In the genomic region with DNA sequence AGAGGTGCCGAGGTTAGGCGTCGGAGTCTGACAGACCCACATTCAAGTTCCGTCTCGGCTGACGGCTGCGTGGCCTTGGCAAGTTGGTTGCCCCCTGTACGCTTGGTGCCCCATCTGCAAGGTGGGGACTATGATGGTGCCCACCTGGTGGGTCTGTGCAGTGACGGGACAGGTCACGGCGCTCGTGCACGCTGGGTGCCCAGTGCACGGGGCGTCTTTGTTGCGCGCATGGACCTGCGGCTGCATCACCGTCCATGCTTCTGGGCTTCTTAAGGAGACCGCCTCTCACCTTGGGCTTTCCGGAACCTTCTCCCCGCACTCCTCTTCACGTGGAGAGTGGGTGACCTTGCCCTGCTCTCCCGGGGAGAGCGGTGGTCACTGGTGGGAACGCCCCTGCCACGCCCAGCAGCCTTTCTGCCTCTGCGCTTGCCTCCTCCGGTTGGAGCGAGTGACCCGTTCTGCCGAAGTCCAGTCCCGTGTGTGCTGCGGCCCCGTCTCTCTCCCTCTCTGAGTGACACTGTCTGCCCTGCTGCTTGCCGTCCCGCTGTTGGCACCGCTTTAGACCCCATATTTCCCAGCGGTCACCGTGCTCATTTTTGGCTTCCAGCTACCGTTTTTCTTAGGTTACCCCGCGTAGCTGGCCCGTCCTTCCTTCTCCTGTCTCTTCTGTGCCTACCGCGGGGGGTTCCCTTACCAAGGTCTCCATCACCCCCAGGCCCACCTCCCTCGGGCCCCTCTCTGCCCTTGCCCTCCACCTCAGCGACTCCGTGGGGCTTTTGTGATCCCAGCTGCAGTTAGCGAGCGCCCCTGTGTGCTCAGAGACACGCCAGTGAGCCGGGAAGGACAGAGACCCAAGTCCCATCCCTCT, we compare ENCODE assay signal across 17 cellular contexts. TPM values are rescaled to one million over a fixed set of nuclear protein-coding genes. Genes with fewer than 3 reads are reported as not detected.
DNase-seq lines count a peak whose midpoint lies in the region; ATAC-seq lines count a peak whose summit lies in the region.
"Had no signal": no experiment of that assay in that cellular context is flagged by ENCODE, and none has a peak within 500 bp of the region (broad histone marks: within the 10 kb centered on the region; RNA-seq: fewer than 3 reads in every experiment).

No MANE protein-coding gene starts in this region.

- no peak overlapping the region for H4K91ac ChIP-seq in trophoblast cell (ENCODE audit: low read depth, low read length)

- no peak for DNase-seq in stimulated activated naive CD8-positive, alpha-beta T cell treated with anti-CD3 and anti-CD28 coated beads, Interleukin-15, amount 100 ng/mL, for 72 hours
- DNase-seq in stimulated activated naive CD8-positive, alpha-beta T cell treated with anti-CD3 and anti-CD28 coated beads, Interleukin-15, Interleukin-2, amounts not matched to agents 100 U/mL and 50 U/mL, for 24 hours: no peak
- peak; percentile 42 for DNase-seq in left lobe of liver (ENCODE audit: low spot score)
- DNase-seq in trophoblast cell: no peak
- DNase-seq in DMS 273 (lab: John Stamatoyannopoulos, UW; ENCODE audit: unreplicated experiment): no peak
- DNase-seq: GF-D8, MG63, NCI-H1092 treated with DMSO at 0.1 percent for 48 hours, NCI-H2081 treated with DMSO at 0.1 percent for 48 hours, NCI-H510A treated with DMSO at 0.1 percent for 48 hours, NCI-H82, PC-9 had no signal

- H3K4me3 Mint-ChIP-seq in stimulated activated naive CD8-positive, alpha-beta T cell treated with anti-CD3 and anti-CD28 coated beads, Interleukin-15, amount 100 ng/mL, for 72 hours: no peak overlapping the region

- H3K18ac ChIP-seq in trophoblast cell (ENCODE audit: low read length): peak overlapping the region; percentile 26

- peaks cover 0 to 9% of the 10 kb centered on the region in 2 experiments for H3K36me3 ChIP-seq in trophoblast cell (ENCODE audit: control insufficient read depth in 1 of 2, insufficient read depth in 2 of 2, low read length in 2 of 2)
- H3K36me3 ChIP-seq: MG63 had no signal

- H3K27ac ChIP-seq in trophoblast cell (ENCODE audit: low read depth, low read length): no peak overlapping the region
- H3K27ac ChIP-seq: A549; BLaER1 treated with 17β-estradiol and CSF1 and Interleukin-3, amounts not matched to agents 10 nM and 100 nM; PC-9 had no signal

- no peak overlapping the region for H3K4me2 ChIP-seq in trophoblast cell (ENCODE audit: low read length)
- H3K4me2 ChIP-seq: A549; BLaER1 treated with 17β-estradiol and CSF1 and Interleukin-3, amounts not matched to agents 10 nM and 100 nM; PC-9 had no signal

- H3K4me1 ChIP-seq in trophoblast cell (ENCODE audit: control insufficient read depth in 1 of 2, insufficient read depth in 2 of 2, low read length in 2 of 2): peaks cover 12 to 22% of the 10 kb centered on the region in 2 experiments

- no peaks in the 10 kb centered on the region for H3K9me3 Mint-ChIP-seq in stimulated activated naive CD8-positive, alpha-beta T cell treated with anti-CD3 and anti-CD28 coated beads, Interleukin-15, amount 100 ng/mL, for 72 hours

- no peak overlapping the region for H2BK12ac ChIP-seq in trophoblast cell (ENCODE audit: low read length)

- H4K8ac ChIP-seq in trophoblast cell (ENCODE audit: low read depth, low read length): no peak overlapping the region

- no peak overlapping the region for H3K4me3 ChIP-seq in trophoblast cell (ENCODE audit: low read depth, low read length)
- H3K4me3 ChIP-seq: A549; BLaER1 treated with 17β-estradiol and CSF1 and Interleukin-3, amounts not matched to agents 10 nM and 100 nM; MG63; PC-9 had no signal

- H3K9me3 ChIP-seq in trophoblast cell (ENCODE audit: insufficient read depth, low read depth, low read length): no peaks in the 10 kb centered on the region
- H3K9me3 ChIP-seq: A549; BLaER1 treated with 17β-estradiol and CSF1 and Interleukin-3, amounts not matched to agents 10 nM and 100 nM; MG63 had no signal

- H3K4me1 Mint-ChIP-seq in stimulated activated naive CD8-positive, alpha-beta T cell treated with anti-CD3 and anti-CD28 coated beads, Interleukin-15, amount 100 ng/mL, for 72 hours: peaks cover 59% of the 10 kb centered on the region

- no peak overlapping the region for H2BK5ac ChIP-seq in trophoblast cell (ENCODE audit: low read depth, low read length, poor library complexity)

- no peaks in the 10 kb centered on the region for H3K79me1 ChIP-seq in trophoblast cell (ENCODE audit: low read length)

- H2AK5ac ChIP-seq in trophoblast cell (ENCODE audit: low read length): no peak overlapping the region

- H3K27ac Mint-ChIP-seq in stimulated activated naive CD8-positive, alpha-beta T cell treated with anti-CD3 and anti-CD28 coated beads, Interleukin-15, amount 100 ng/mL, for 72 hours: no peak overlapping the region

- H3K27me3 Mint-ChIP-seq in stimulated activated naive CD8-positive, alpha-beta T cell treated with anti-CD3 and anti-CD28 coated beads, Interleukin-15, amount 100 ng/mL, for 72 hours: no peaks in the 10 kb centered on the region

- no peak overlapping the region for H2AFZ ChIP-seq in trophoblast cell (ENCODE audit: insufficient read depth, low read length, poor library complexity)
- H2AFZ ChIP-seq: PC-9 had no signal

- peak; percentile 18 for ATAC-seq in stimulated activated naive CD8-positive, alpha-beta T cell treated with anti-CD3 and anti-CD28 coated beads, Interleukin-15, amount 100 ng/mL, for 72 hours
- no peak for ATAC-seq in stimulated activated naive CD8-positive, alpha-beta T cell treated with anti-CD3 and anti-CD28 coated beads, Interleukin-15, Interleukin-2, amounts not matched to agents 100 U/mL and 50 U/mL, for 24 hours
- ATAC-seq in left lobe of liver (no peak), HG02884 (IDR thresholded peaks at IDR 0.05; ENCODE audit: unreplicated experiment) (no peak), HG03354 (IDR thresholded peaks at IDR 0.05; ENCODE audit: poor library complexity, severe bottlenecking, unreplicated experiment) (no peak), HG03457 (IDR thresholded peaks at IDR 0.05; ENCODE audit: unreplicated experiment) (no peak)
- ATAC-seq: A549 had no signal

- no peak overlapping the region for H2BK120ac ChIP-seq in trophoblast cell (ENCODE audit: insufficient read depth, low read length, poor library complexity)

- no CpG with 5 or more reads among the region's 53 CpGs for WGBS in trophoblast cell (ENCODE audit: extremely low coverage, insufficient coverage, insufficient read length)

- no peak overlapping the region for H3K9ac ChIP-seq in trophoblast cell (ENCODE audit: low read length)
- H3K9ac ChIP-seq: BLaER1 treated with 17β-estradiol and CSF1 and Interleukin-3, amounts not matched to agents 10 nM and 100 nM had no signal

- peaks cover 38% of the 10 kb centered on the region for H3K79me2 ChIP-seq in trophoblast cell (ENCODE audit: control insufficient read depth, insufficient read depth, low read length, poor library complexity)

- H3K4ac ChIP-seq in trophoblast cell (ENCODE audit: low read depth, low read length): peak overlapping the region; percentile 73

- H3K27me3 ChIP-seq in trophoblast cell (ENCODE audit: insufficient read depth, low read length): no peaks in the 10 kb centered on the region
- H3K27me3 ChIP-seq: BLaER1 treated with 17β-estradiol and CSF1 and Interleukin-3, amounts not matched to agents 10 nM and 100 nM; MG63 had no signal

- no peak overlapping the region for H4K12ac ChIP-seq in trophoblast cell (ENCODE audit: low read depth, low read length)

- H3K23ac ChIP-seq in trophoblast cell (ENCODE audit: low read length): no peak overlapping the region

- H3K14ac ChIP-seq in trophoblast cell (ENCODE audit: low read length): no peak overlapping the region

RNA-seq across cellular contexts. Expression of gene ATP11A, which starts 6.4 kb away (rescaled TPM):
- 36.0 TPM for total RNA-seq in left lobe of liver
- polyA plus RNA-seq in trophoblast cell (2013): 28.9 and 29.2 TPM in 2 replicates
